Comparison of ENCODE assay signal across 15 cellular contexts in genomic region chr5:38672059-38672791, GRCh38.
A peak's percentile ranks its signal among the peaks of the same experiment; 100 is the strongest.
DNase-seq lines count a peak whose midpoint lies in the region; ATAC-seq and TF ChIP-seq lines count a peak whose summit lies in the region.
"Had no signal": no experiment of that assay in that cellular context is flagged by ENCODE, and none has a peak within 500 bp of the region (broad histone marks: within the 10 kb centered on the region; RNA-seq: fewer than 3 reads in every experiment).

No MANE protein-coding gene starts in this region.

- H3K27me3 Mint-ChIP-seq in chondrocyte (ENCODE audit: low read depth): peaks cover 2% of the 10 kb centered on the region
- no peaks in the 10 kb centered on the region for H3K27me3 Mint-ChIP-seq in stimulated activated memory B cell treated with anti-CD40 and anti-IgM and Interleukin-4, amounts not matched to agents 10 μg/mL and 1 μg/mL and 100 μg/mL, for 72 hours

- no peak overlapping the region for H3K27ac Mint-ChIP-seq in chondrocyte (ENCODE audit: unreplicated experiment)
- no peak overlapping the region for H3K27ac Mint-ChIP-seq in stimulated activated memory B cell treated with anti-CD40 and anti-IgM and Interleukin-4, amounts not matched to agents 10 μg/mL and 1 μg/mL and 100 μg/mL, for 72 hours

- ATAC-seq in stimulated activated memory B cell treated with anti-CD40 and anti-IgM and Interleukin-4, amounts not matched to agents 10 μg/mL and 1 μg/mL and 100 μg/mL, for 72 hours: no peak

- no peaks in the 10 kb centered on the region for H3K36me3 Mint-ChIP-seq in chondrocyte (ENCODE audit: low read depth)
- H3K36me3 Mint-ChIP-seq in stimulated activated memory B cell treated with anti-CD40 and anti-IgM and Interleukin-4, amounts not matched to agents 10 μg/mL and 1 μg/mL and 100 μg/mL, for 72 hours: no peaks in the 10 kb centered on the region

- H3K4me3 Mint-ChIP-seq in chondrocyte (ENCODE audit: unreplicated experiment): no peak overlapping the region
- H3K4me3 Mint-ChIP-seq in stimulated activated memory B cell treated with anti-CD40 and anti-IgM and Interleukin-4, amounts not matched to agents 10 μg/mL and 1 μg/mL and 100 μg/mL, for 72 hours: no peak overlapping the region
- H3K4me3 Mint-ChIP-seq: neural crest cell had no signal

- DNase-seq in Daoy (ENCODE audit: low read depth): peak; percentile 47
- DNase-seq in NCI-H226: peak; percentile 83
- DNase-seq in chondrocyte (ENCODE audit: low spot score): no peak
- peak; percentile 41 for DNase-seq in non-pigmented ciliary epithelial cell (ENCODE audit: low read depth)
- DNase-seq in AG08396 (ENCODE audit: low spot score): no peak
- DNase-seq in GM19240 (ENCODE audit: insufficient read length, low spot score): no peak
- DNase-seq: activated T-cell treated with anti-CD3 and anti-CD28 coated beads for 4 hours; DMS79; erythroblast; kidney glomerular epithelial cell; NCI-H187 treated with DMSO at 0.1 percent for 48 hours; Peyer's patch; stimulated activated CD4-positive, alpha-beta T cell treated with anti-CD3 and anti-CD28 coated beads, Interleukin-15, amount 100 ng/mL, for 24 hours had no signal

- H3K4me1 Mint-ChIP-seq in chondrocyte (ENCODE audit: low read depth): peaks cover 9% of the 10 kb centered on the region
- H3K4me1 Mint-ChIP-seq in stimulated activated memory B cell treated with anti-CD40 and anti-IgM and Interleukin-4, amounts not matched to agents 10 μg/mL and 1 μg/mL and 100 μg/mL, for 72 hours: no peaks in the 10 kb centered on the region

- H3K9me3 Mint-ChIP-seq in chondrocyte (ENCODE audit: low read depth): no peaks in the 10 kb centered on the region
- H3K9me3 Mint-ChIP-seq in stimulated activated memory B cell treated with anti-CD40 and anti-IgM and Interleukin-4, amounts not matched to agents 10 μg/mL and 1 μg/mL and 100 μg/mL, for 72 hours: peaks cover 11% of the 10 kb centered on the region

- TF ChIP-seq CTCF in chondrocyte (IDR thresholded peaks at IDR 0.05): peak; percentile 13

Comparison
In these comparisons a context has a peak if more than half of its experiments do, and no peak if none do; other contexts are left out.
1. DNase-seq: peak in Daoy (single experiment), NCI-H226 (single experiment) and non-pigmented ciliary epithelial cell (single experiment); none in chondrocyte (single experiment), AG08396 (single experiment) and GM19240 (single experiment).